ENCODE assay signal across 11 cellular contexts in the genomic region with DNA sequence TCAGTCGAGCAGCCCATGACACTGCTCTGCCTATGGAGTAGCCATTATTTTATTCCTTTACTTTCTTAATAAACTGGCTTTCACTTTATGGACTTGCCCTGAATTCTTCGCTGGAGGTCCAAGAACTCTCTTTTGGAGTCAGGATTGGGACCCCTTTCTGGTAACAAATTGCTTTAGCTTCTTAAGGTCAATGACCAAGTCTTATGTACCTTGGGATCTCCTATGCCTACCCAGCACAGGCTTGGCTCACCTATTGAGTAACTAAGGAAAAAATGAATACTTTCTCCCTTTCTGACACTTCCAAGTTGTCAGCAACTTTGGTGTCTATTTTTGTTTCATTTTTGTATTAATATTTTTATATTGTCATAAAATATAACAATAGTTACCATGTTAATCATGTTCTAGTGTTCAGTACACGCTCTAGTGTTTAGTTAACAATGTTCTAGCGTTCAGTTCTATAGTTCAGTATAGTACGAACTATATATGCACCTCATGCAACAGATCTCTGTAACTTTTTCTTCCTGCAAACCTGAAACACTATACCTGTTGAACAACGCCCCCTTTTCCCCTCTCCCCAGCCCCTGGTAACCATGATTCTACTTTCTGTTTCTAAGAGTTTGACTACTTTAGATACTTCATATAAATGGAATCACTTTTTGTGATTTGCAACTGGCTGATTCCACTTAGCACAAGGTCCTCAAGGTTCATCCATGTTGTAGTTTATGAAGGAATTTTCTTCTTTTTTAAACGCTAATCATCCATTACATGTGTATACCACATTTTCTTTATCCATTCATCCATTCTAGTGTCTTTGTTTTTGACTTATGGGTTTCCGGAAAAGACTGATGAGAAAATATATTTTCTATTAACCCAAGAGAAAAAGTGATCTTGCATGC. TPM values are rescaled to one million over a fixed set of nuclear protein-coding genes. Genes with fewer than 3 reads are reported as not detected.
A peak's percentile ranks its signal among the peaks of the same experiment; 100 is the strongest.
DNase-seq lines count a peak whose midpoint lies in the region; ATAC-seq and TF ChIP-seq lines count a peak whose summit lies in the region.
"Had no signal": no experiment of that assay in that cellular context is flagged by ENCODE, and none has a peak within 500 bp of the region (broad histone marks: within the 10 kb centered on the region; RNA-seq: fewer than 3 reads in every experiment).

No MANE protein-coding gene starts in this region.

- H3K4me1 Mint-ChIP-seq in GM23338 = peaks cover 57% of the 10 kb centered on the region

- DNase-seq in GM23338 (ENCODE audit: low spot score) (no peak), OCI-M1 (lab: John Stamatoyannopoulos, UW) (peak; percentile 87), erythroblast (lab: John Stamatoyannopoulos, UW) (peak in 1 of 2 experiments; percentile 28), psoas muscle (no peak), NCI-H1417 treated with DMSO at 0.1 percent for 48 hours (lab: John Stamatoyannopoulos, UW) (no peak)
- DNase-seq: cerebellar nuclear complex, DMS153, NCI-H345 had no signal

- no peak for TF ChIP-seq CTCF in GM23338 (conservative IDR thresholded peaks at IDR 0.05; ENCODE audit: low read depth in 2 of 2)
- TF ChIP-seq CTCF in psoas muscle (IDR thresholded peaks at IDR 0.05) = no peak

- H3K27ac Mint-ChIP-seq in GM23338 = no peak overlapping the region

- H3K4me3 Mint-ChIP-seq in GM23338 = peak overlapping the region; percentile 87

- no peaks in the 10 kb centered on the region for H3K36me3 Mint-ChIP-seq in GM23338 (ENCODE audit: low read depth)
- H3K36me3 Mint-ChIP-seq: stimulated activated memory B cell treated with anti-CD40 and anti-IgM and Interleukin-4, amounts not matched to agents 10 μg/mL and 1 μg/mL and 100 μg/mL, for 72 hours had no signal

- TF ChIP-seq POLR2A in erythroblast (IDR thresholded peaks at IDR 0.05; ENCODE audit: low read length) = peak; percentile 67

- H3K4me1 ChIP-seq in GM23338 (ENCODE audit: insufficient read depth) = peaks cover 34% of the 10 kb centered on the region
- H3K4me1 ChIP-seq in psoas muscle = peaks cover 41% of the 10 kb centered on the region

- H3F3A ChIP-seq in GM23338 (replicated peaks; ENCODE audit: low read depth) = no peaks in the 10 kb centered on the region

- H3K36me3 ChIP-seq in GM23338 (ENCODE audit: insufficient read depth) (no peaks in the 10 kb centered on the region), psoas muscle (ENCODE audit: insufficient read depth in 1 of 2, low read depth in 1 of 2) (no peaks in the 10 kb centered on the region)

- ATAC-seq in GM23338 (no peak), psoas muscle (no peak), GM21576 (IDR thresholded peaks at IDR 0.05; ENCODE audit: unreplicated experiment) (no peak), HG02981 (IDR thresholded peaks at IDR 0.05; ENCODE audit: unreplicated experiment) (no peak)
- ATAC-seq: stimulated activated memory B cell treated with anti-CD40 and anti-IgM and Interleukin-4, amounts not matched to agents 10 μg/mL and 1 μg/mL and 100 μg/mL, for 72 hours had no signal

- H3K27me3 Mint-ChIP-seq in GM23338 (ENCODE audit: insufficient read depth, low read depth, poor library complexity) = peaks cover 18% of the 10 kb centered on the region

- peak overlapping the region; percentile 62 for H3K4me3 ChIP-seq in GM23338
- no peak overlapping the region for H3K4me3 ChIP-seq in psoas muscle

- peak overlapping the region; percentile 92 for H3K4me2 ChIP-seq in GM23338

- no peaks in the 10 kb centered on the region for H3K9me3 Mint-ChIP-seq in GM23338
- H3K9me3 Mint-ChIP-seq: stimulated activated memory B cell treated with anti-CD40 and anti-IgM and Interleukin-4, amounts not matched to agents 10 μg/mL and 1 μg/mL and 100 μg/mL, for 72 hours had no signal

- no peak overlapping the region for H3K27ac ChIP-seq in GM23338 (ENCODE audit: low read depth)
- H3K27ac ChIP-seq in psoas muscle = peak overlapping the region; percentile 94

- no peaks in the 10 kb centered on the region; the same call in 1 of the 2 replicates for H4K20me1 ChIP-seq in GM23338 (replicated peaks; ENCODE audit: insufficient read depth)

- H3K9me3 ChIP-seq in psoas muscle = no peaks in the 10 kb centered on the region

- H3K9me2 ChIP-seq in GM23338 (ENCODE audit: insufficient read depth) = no peaks in the 10 kb centered on the region

- intact Hi-C loops in psoas muscle (cut with DNase I) = loop anchor here (2.0 to 5.0 kb wide), 4 partner anchors 61 to 118 kb away; a partner anchor contains a TSS

- no peaks in the 10 kb centered on the region for H3K79me2 ChIP-seq in GM23338 (replicated peaks; ENCODE audit: insufficient read depth)

- H3K27me3 ChIP-seq in GM23338 (ENCODE audit: insufficient read depth) (peaks cover 65% of the 10 kb centered on the region), psoas muscle (ENCODE audit: insufficient read depth in 3 of 3, low read length in 2 of 3) (no peaks in the 10 kb centered on the region)

- WGBS in psoas muscle, 3 donors = 85 to 96% (median 85%) methylated on average over 8 of the region's 8 CpGs

- no peak overlapping the region for H2AFZ ChIP-seq in GM23338

TF ChIP-seq in GM23338, 12 proteins besides CTCF, POLR2A, EP300 and RAD21 (continues in another document):
- TF ChIP-seq, protein P1, sequence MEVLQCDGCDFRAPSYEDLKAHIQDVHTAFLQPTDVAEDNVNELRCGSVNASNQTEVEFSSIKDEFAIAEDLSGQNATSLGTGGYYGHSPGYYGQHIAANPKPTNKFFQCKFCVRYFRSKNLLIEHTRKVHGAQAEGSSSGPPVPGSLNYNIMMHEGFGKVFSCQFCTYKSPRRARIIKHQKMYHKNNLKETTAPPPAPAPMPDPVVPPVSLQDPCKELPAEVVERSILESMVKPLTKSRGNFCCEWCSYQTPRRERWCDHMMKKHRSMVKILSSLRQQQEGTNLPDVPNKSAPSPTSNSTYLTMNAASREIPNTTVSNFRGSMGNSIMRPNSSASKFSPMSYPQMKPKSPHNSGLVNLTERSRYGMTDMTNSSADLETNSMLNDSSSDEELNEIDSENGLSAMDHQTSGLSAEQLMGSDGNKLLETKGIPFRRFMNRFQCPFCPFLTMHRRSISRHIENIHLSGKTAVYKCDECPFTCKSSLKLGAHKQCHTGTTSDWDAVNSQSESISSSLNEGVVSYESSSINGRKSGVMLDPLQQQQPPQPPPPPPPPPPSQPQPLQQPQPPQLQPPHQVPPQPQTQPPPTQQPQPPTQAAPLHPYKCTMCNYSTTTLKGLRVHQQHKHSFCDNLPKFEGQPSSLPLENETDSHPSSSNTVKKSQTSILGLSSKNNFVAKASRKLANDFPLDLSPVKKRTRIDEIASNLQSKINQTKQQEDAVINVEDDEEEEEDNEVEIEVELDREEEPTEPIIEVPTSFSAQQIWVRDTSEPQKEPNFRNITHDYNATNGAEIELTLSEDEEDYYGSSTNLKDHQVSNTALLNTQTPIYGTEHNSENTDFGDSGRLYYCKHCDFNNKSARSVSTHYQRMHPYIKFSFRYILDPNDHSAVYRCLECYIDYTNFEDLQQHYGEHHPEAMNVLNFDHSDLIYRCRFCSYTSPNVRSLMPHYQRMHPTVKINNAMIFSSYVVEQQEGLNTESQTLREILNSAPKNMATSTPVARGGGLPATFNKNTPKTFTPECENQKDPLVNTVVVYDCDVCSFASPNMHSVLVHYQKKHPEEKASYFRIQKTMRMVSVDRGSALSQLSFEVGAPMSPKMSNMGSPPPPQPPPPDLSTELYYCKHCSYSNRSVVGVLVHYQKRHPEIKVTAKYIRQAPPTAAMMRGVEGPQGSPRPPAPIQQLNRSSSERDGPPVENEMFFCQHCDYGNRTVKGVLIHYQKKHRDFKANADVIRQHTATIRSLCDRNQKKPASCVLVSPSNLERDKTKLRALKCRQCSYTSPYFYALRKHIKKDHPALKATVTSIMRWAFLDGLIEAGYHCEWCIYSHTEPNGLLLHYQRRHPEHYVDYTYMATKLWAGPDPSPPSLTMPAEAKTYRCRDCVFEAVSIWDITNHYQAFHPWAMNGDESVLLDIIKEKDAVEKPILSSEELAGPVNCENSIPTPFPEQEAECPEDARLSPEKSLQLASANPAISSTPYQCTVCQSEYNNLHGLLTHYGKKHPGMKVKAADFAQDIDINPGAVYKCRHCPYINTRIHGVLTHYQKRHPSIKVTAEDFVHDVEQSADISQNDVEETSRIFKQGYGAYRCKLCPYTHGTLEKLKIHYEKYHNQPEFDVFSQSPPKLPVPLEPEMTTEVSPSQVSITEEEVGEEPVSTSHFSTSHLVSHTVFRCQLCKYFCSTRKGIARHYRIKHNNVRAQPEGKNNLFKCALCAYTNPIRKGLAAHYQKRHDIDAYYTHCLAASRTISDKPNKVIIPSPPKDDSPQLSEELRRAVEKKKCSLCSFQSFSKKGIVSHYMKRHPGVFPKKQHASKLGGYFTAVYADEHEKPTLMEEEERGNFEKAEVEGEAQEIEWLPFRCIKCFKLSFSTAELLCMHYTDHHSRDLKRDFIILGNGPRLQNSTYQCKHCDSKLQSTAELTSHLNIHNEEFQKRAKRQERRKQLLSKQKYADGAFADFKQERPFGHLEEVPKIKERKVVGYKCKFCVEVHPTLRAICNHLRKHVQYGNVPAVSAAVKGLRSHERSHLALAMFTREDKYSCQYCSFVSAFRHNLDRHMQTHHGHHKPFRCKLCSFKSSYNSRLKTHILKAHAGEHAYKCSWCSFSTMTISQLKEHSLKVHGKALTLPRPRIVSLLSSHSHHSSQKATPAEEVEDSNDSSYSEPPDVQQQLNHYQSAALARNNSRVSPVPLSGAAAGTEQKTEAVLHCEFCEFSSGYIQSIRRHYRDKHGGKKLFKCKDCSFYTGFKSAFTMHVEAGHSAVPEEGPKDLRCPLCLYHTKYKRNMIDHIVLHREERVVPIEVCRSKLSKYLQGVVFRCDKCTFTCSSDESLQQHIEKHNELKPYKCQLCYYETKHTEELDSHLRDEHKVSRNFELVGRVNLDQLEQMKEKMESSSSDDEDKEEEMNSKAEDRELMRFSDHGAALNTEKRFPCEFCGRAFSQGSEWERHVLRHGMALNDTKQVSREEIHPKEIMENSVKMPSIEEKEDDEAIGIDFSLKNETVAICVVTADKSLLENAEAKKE (CRISPR knock-in tag; IDR thresholded peaks at IDR 0.05) = no peak
- TF ChIP-seq EZH2 (IDR thresholded peaks at IDR 0.05; ENCODE audit: low read depth, unreplicated experiment) = no peak

RNA-seq across cellular contexts. Expression of a gene that starts 1.8 kb away (rescaled TPM):
- total RNA-seq in GM23338 (2014; rRNA removed; shearing (Covaris generic)) = 8.8 and 10.0 TPM in 2 replicates
- polyA plus RNA-seq in GM23338 (2016; fragmentation: Nextera tagmentation; extraction: Ambion mirVana) = 13.4 and 15.7 TPM in 2 replicates
- 10 to 100 TPM; 44.0 to 86.0 (median 62.8) TPM for total RNA-seq in psoas muscle
- polyA plus RNA-seq in psoas muscle = 10 to 100 TPM; 19.0 to 53.2 (median 21.4) TPM

RNA-seq across cellular contexts. Expression of a gene that starts 46.6 kb away (rescaled TPM):
- not detected in 2 replicates for total RNA-seq in GM23338 (2014; rRNA removed; shearing (Covaris generic))
- polyA plus RNA-seq in GM23338 (2016; fragmentation: Nextera tagmentation; extraction: Ambion mirVana) (not detected in 2 replicates), psoas muscle (under 1 TPM in 2 of 3 donors, not detected in 1; 0.22 to 0.53 TPM)
- total RNA-seq in psoas muscle = under 1 TPM in 1 of 4 donors, not detected in 3; 0.22 TPM
